18 cellular contexts compared by ENCODE assay signal in genomic region chr2:140242889-140243288, GRCh38.
"Had no signal": no experiment of that assay in that cellular context is flagged by ENCODE, and none has a peak within 500 bp of the region (broad histone marks: within the 10 kb centered on the region; RNA-seq: fewer than 3 reads in every experiment).

No MANE protein-coding gene starts in this region.

- H3K27ac Mint-ChIP-seq: activated T-helper 1 cell treated with anti-CD3 and anti-CD28 coated beads, Interleukin-12 subunit alpha, Interleukin-12 subunit beta, Interleukin-2, Interleukin-4 antibody, amounts not matched to agents 30 ng/mL and 10 ng/mL and 1 ng/mL, durations not matched to agents 14 hours and 24 hours and 36 hours; immature natural killer cell; naive B cell; type B pancreatic cell had no signal

- H3K4me1 ChIP-seq: lower lobe of right lung, parathyroid adenoma, suprapubic skin had no signal

- H3K4me3 Mint-ChIP-seq: activated T-helper 1 cell treated with anti-CD3 and anti-CD28 coated beads, Interleukin-12 subunit alpha, Interleukin-12 subunit beta, Interleukin-2, Interleukin-4 antibody, amounts not matched to agents 30 ng/mL and 10 ng/mL and 1 ng/mL, durations not matched to agents 14 hours and 24 hours and 36 hours; immature natural killer cell; naive B cell; type B pancreatic cell had no signal

- H3K27ac ChIP-seq: epithelial cell of prostate, lower lobe of right lung, parathyroid adenoma, suprapubic skin had no signal

- H3K9me3 Mint-ChIP-seq: type B pancreatic cell had no signal

- H3K9me3 ChIP-seq: lower lobe of right lung, suprapubic skin had no signal

- H3K36me3 Mint-ChIP-seq: immature natural killer cell, naive B cell, type B pancreatic cell had no signal

- DNase-seq: activated CD4-positive, alpha-beta T cell treated with anti-CD3 and anti-CD28 coated beads for 48 hours; activated naive CD4-positive, alpha-beta T cell; aorta; effector CD4-positive, alpha-beta T cell; hypothalamus; immature natural killer cell; left cardiac atrium; lower lobe of right lung; naive B cell; stimulated activated CD4-positive, alpha-beta T cell treated with anti-CD3 and anti-CD28 coated beads, Interleukin-4, amount 100 ng/mL, for 1 hour; stimulated activated CD8-positive, alpha-beta memory T cell treated with anti-CD3 and anti-CD28 coated beads, Interleukin-4, amount 100 ng/mL, for 48 hours; stimulated activated naive CD8-positive, alpha-beta T cell treated with anti-CD3 and anti-CD28 coated beads, Interleukin-15, Interleukin-2, amounts not matched to agents 100 U/mL and 50 U/mL, for 24 hours; T1000 had no signal

- H2AFZ ChIP-seq: parathyroid adenoma had no signal

- H3K9ac ChIP-seq: parathyroid adenoma had no signal

- ATAC-seq: left cardiac atrium; lower lobe of right lung; stimulated activated naive CD8-positive, alpha-beta T cell treated with anti-CD3 and anti-CD28 coated beads, Interleukin-15, Interleukin-2, amounts not matched to agents 100 U/mL and 50 U/mL, for 24 hours had no signal

- H3K4me1 Mint-ChIP-seq: immature natural killer cell, naive B cell had no signal

- H3K27me3 Mint-ChIP-seq: naive B cell, type B pancreatic cell had no signal

- H3K27me3 ChIP-seq: suprapubic skin had no signal

- H3K79me2 ChIP-seq: parathyroid adenoma had no signal
